Comparison of ENCODE assay signal across 16 cellular contexts in genomic region chr12:69341328-69341727, GRCh38. TPM values are rescaled to one million over a fixed set of nuclear protein-coding genes. Genes with fewer than 3 reads are reported as not detected.
DNase-seq lines count a peak whose midpoint lies in the region; ATAC-seq and TF ChIP-seq lines count a peak whose summit lies in the region.
"Had no signal": no experiment of that assay in that cellular context is flagged by ENCODE, and none has a peak within 500 bp of the region (broad histone marks: within the 10 kb centered on the region; RNA-seq: fewer than 3 reads in every experiment).

No MANE protein-coding gene starts in this region.

- no peaks in the 10 kb centered on the region for H3K4me1 Mint-ChIP-seq in immature natural killer cell

- H3K36me3 ChIP-seq in RWPE2 (ENCODE audit: low read depth), result no peaks in the 10 kb centered on the region

- intact Hi-C loops in cardiac septum (cut with DNase I) (no loop called here), Right ventricle myocardium inferior (cut with DNase I) (no loop called here)

- DNase-seq in cardiac septum (ENCODE audit: low spot score), result peak; percentile 78
- DNase-seq in Right ventricle myocardium inferior (ENCODE audit: missing footprints), result no peak
- DNase-seq in RWPE2 (ENCODE audit: low spot score), result no peak
- DNase-seq in glomerular visceral epithelial cell (ENCODE audit: extremely low spot score), result peak; percentile 7
- no peak for DNase-seq in immature natural killer cell
- no peak for DNase-seq in NCI-H526 (lab: John Stamatoyannopoulos, UW)
- DNase-seq in GM19240 (ENCODE audit: insufficient read length, low spot score), result no peak
- DNase-seq: NCI-H1417; NK-92 treated with Interleukin-12 subunit alpha and Interleukin-12 subunit beta, amount 100 ng/mL, for 24 hours; retina; testis had no signal

- no peak overlapping the region for H3K27ac ChIP-seq in RWPE2 (ENCODE audit: poor library complexity, severe bottlenecking)
- H3K27ac ChIP-seq: testis, VCaP had no signal

- no peaks in the 10 kb centered on the region for H3K9me3 Mint-ChIP-seq in immature natural killer cell
- H3K9me3 Mint-ChIP-seq: memory B cell, neural crest cell had no signal

- H3K27ac Mint-ChIP-seq in immature natural killer cell, result no peak overlapping the region
- H3K27ac Mint-ChIP-seq: memory B cell had no signal

- ATAC-seq in Right ventricle myocardium inferior (no peak), RWPE2 (ENCODE audit: low read depth) (0 out of 3 replicates have a peak, but pooled peaks have one; percentile 29), GM18517 (IDR thresholded peaks at IDR 0.05; ENCODE audit: unreplicated experiment) (no peak)

- H3K27me3 ChIP-seq in RWPE2 (ENCODE audit: insufficient read depth, poor library complexity, severe bottlenecking), result no peaks in the 10 kb centered on the region
- H3K27me3 ChIP-seq: testis had no signal

- H3K27me3 Mint-ChIP-seq in immature natural killer cell (ENCODE audit: low read depth in 3 of 3), result peaks cover 2 to 5% (median 2%) of the 10 kb centered on the region in 3 donors
- H3K27me3 Mint-ChIP-seq: memory B cell had no signal

- no peaks in the 10 kb centered on the region for H3K4me1 ChIP-seq in RWPE2 (ENCODE audit: insufficient read depth, poor library complexity, severe bottlenecking)
- H3K4me1 ChIP-seq: testis had no signal

- no peak overlapping the region for H3K4me3 ChIP-seq in RWPE2 (ENCODE audit: severe bottlenecking)
- H3K4me3 ChIP-seq: testis had no signal

- TF ChIP-seq CTCF in RWPE2 (IDR thresholded peaks at IDR 0.05; ENCODE audit: poor library complexity, severe bottlenecking), result no peak

- no peaks in the 10 kb centered on the region for H3K36me3 Mint-ChIP-seq in immature natural killer cell
- H3K36me3 Mint-ChIP-seq: memory B cell had no signal

- H3K9me3 ChIP-seq in RWPE2 (ENCODE audit: severe bottlenecking), result no peaks in the 10 kb centered on the region
- H3K9me3 ChIP-seq: testis had no signal

- no peak overlapping the region for H3K4me3 Mint-ChIP-seq in immature natural killer cell
- H3K4me3 Mint-ChIP-seq: memory B cell, neural crest cell had no signal

RNA-seq across cellular contexts. Expression of gene LYZ, which starts 6.9 kb away (rescaled TPM):
- total RNA-seq in cardiac septum (32.9 TPM), Right ventricle myocardium inferior (49.2 TPM)
- polyA plus RNA-seq in immature natural killer cell, result 100 to 1,000 TPM in 2 of 3 donors, 10 to 100 TPM in 1; 17.8 to 413 (median 351) TPM
- total RNA-seq: endothelial cell of umbilical vein had no signal
- polyA plus RNA-seq: endothelial cell of umbilical vein had no signal

RNA-seq across cellular contexts. Expression of gene YEATS4, which starts 18.2 kb away (rescaled TPM):
- total RNA-seq in cardiac septum (14.6 TPM), Right ventricle myocardium inferior (11.4 TPM)
- 10 to 100 TPM; 26.6 to 41.8 (median 31.9) TPM for polyA plus RNA-seq in immature natural killer cell

Comparison
In these comparisons a context has a peak if more than half of its experiments do, and no peak if none do; other contexts are left out.
1. DNase-seq: peak in cardiac septum (single experiment) and glomerular visceral epithelial cell (single experiment); none in Right ventricle myocardium inferior (single experiment), RWPE2 (single experiment), immature natural killer cell (0 of 3), NCI-H526 (0 of 2) and GM19240 (single experiment).